ENCODE assay signal across 16 cellular contexts in the genomic region with DNA sequence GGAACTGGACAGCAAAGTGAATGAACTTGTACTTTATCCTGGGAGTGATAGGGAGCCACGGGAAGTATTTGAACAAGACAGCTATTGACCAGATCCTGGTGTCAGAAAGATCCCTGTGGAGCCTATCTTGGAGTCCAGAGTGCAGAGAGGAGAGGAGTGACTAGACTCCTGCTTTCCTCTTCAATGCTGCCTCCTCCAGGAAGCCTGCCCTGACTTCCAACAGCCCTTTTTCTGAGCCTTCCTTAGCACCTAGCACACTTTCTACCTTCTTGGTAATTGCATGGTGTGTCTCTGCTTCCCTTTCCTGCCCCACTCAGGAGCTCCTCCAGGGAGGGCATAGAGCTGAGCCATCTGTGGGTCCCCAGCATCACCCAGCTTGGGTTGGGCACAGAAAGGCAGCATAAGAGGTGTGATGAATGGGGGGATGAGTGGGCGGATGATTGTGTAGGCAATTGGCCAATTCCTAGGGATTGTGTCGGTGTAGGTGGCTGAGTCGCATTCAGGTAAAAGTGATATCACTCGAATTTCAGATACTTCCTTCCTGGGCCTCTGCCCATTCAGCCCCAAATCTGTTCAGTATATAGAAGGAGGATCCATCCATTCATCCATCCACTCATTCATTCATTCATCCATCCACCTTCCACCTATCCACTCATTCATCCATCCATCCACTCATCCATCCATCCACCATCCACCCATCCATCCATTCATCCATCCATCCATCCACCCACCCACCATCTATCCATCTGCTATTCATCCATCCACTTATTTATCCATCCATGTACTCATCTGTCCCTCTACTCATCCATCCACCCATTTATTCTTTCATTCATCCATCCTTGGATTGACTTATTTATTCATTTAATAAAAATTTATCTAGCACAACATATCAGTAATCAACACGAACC. TPM values are rescaled to one million over a fixed set of nuclear protein-coding genes. Genes with fewer than 3 reads are reported as not detected.
DNase-seq lines count a peak whose midpoint lies in the region; TF ChIP-seq lines count a peak whose summit lies in the region.
"Had no signal": no experiment of that assay in that cellular context is flagged by ENCODE, and none has a peak within 500 bp of the region (broad histone marks: within the 10 kb centered on the region; RNA-seq: fewer than 3 reads in every experiment).

No MANE protein-coding gene starts in this region.

- POLR2A ChIA-PET in PC-9 (lab: Charles Lee; ENCODE audit: unreplicated experiment): no interaction called here

- CTCF ChIA-PET in PC-9 (lab: Charles Lee): no interaction called here

- H2AFZ ChIP-seq in PC-9: no peak overlapping the region

- intact Hi-C loops in PC-9 (cut with micrococcal nuclease; ENCODE audit: unreplicated experiment): no loop called here

- DNase-seq in activated T-cell treated with anti-CD3 and anti-CD28 coated beads for 48 hours (ENCODE audit: low read depth) (peak; percentile 17), PC-9 (no peak), inferior parietal cortex (ENCODE audit: extremely low spot score) (no peak)
- no peak for DNase-seq in activated T-cell treated with anti-CD3 and anti-CD28 coated beads, Interleukin-2, amount 50 U/mL, for 1 hour
- peak; percentile 20 to 47 for DNase-seq in activated CD4-positive, alpha-beta T cell treated with anti-CD3 and anti-CD28 coated beads, Interleukin-2, amount 50 U/mL, for 48 hours
- DNase-seq in stimulated activated CD4-positive, alpha-beta T cell treated with anti-CD3 and anti-CD28 coated beads, Interleukin-12 subunit alpha, Interleukin-12 subunit beta, amount 100 ng/mL, for 4 hours: peak; percentile 15
- DNase-seq in stimulated activated CD8-positive, alpha-beta memory T cell treated with anti-CD3 and anti-CD28 coated beads, Interleukin-7, amount 100 ng/mL, for 4 hours (ENCODE audit: low read depth in 2 of 2): peak; percentile 21 to 36
- DNase-seq: BE2C; CD8-positive, alpha-beta T cell; DND-41; GDM1; HCEC 1CT; NCI-H1417 treated with DMSO at 0.1 percent for 48 hours; NCI-H2029; NCI-H2171 treated with DMSO at 0.1 percent for 48 hours; NCI-H510A had no signal

- peaks cover 11% of the 10 kb centered on the region for H3K4me1 ChIP-seq in PC-9 (replicated peaks; ENCODE audit: insufficient read depth)
- H3K4me1 ChIP-seq: BE2C had no signal

- no peaks in the 10 kb centered on the region for H3K36me3 ChIP-seq in PC-9 (ENCODE audit: low read depth)
- H3K36me3 ChIP-seq: BE2C had no signal

- no peaks in the 10 kb centered on the region for H4K20me1 ChIP-seq in PC-9 (ENCODE audit: insufficient read depth)

- no peaks in the 10 kb centered on the region for H3K9me3 ChIP-seq in PC-9 (ENCODE audit: insufficient read depth, low read depth)
- H3K9me3 ChIP-seq: BE2C had no signal

- H3F3A ChIP-seq in PC-9 (ENCODE audit: insufficient read depth, low read depth): no peaks in the 10 kb centered on the region

- BruUV-seq in PC-9 (replicated peaks; lab: Mats Ljungman, UMichigan): no TSS peak

- H3K27me3 ChIP-seq in PC-9 (ENCODE audit: insufficient read depth, low read depth): peaks cover 21% of the 10 kb centered on the region

- no peak overlapping the region for H3K27ac ChIP-seq in PC-9

- H3K79me2 ChIP-seq in PC-9 (ENCODE audit: low read depth): no peaks in the 10 kb centered on the region

- no peaks in the 10 kb centered on the region for H3K9me2 ChIP-seq in PC-9 (ENCODE audit: insufficient read depth)

- no peak overlapping the region for H3K4me2 ChIP-seq in PC-9

- TF ChIP-seq CTCF in PC-9 (conservative IDR thresholded peaks at IDR 0.05): no peak

- no peak overlapping the region for H3K4me3 ChIP-seq in PC-9

RNA-seq across cellular contexts. Expression of gene CYP4F22, which starts 26.9 kb away (rescaled TPM):
- total RNA-seq in PC-9 (2021): not detected in 2 replicates

RNA-seq across cellular contexts. Expression of gene PGLYRP2, which starts 55.9 kb away (rescaled TPM):
- total RNA-seq in PC-9 (2021): not detected in 2 replicates
- total RNA-seq: CD8-positive, alpha-beta T cell had no signal

Comparison
In these comparisons a context has a peak if more than half of its experiments do, and no peak if none do; other contexts are left out.
1. DNase-seq: peak in activated T-cell treated with anti-CD3 and anti-CD28 coated beads for 48 hours (single experiment), activated CD4-positive, alpha-beta T cell treated with anti-CD3 and anti-CD28 coated beads, Interleukin-2, amount 50 U/mL, for 48 hours (2 of 2), stimulated activated CD4-positive, alpha-beta T cell treated with anti-CD3 and anti-CD28 coated beads, Interleukin-12 subunit alpha, Interleukin-12 subunit beta, amount 100 ng/mL, for 4 hours (single experiment) and stimulated activated CD8-positive, alpha-beta memory T cell treated with anti-CD3 and anti-CD28 coated beads, Interleukin-7, amount 100 ng/mL, for 4 hours (2 of 2); none in activated T-cell treated with anti-CD3 and anti-CD28 coated beads, Interleukin-2, amount 50 U/mL, for 1 hour (single experiment), PC-9 (0 of 2) and inferior parietal cortex (single experiment).